ENCODE assay signal across 8 cellular contexts in genomic region chr6:16128759-16129622, GRCh38. TPM values are rescaled to one million over a fixed set of nuclear protein-coding genes. Genes with fewer than 3 reads are reported as not detected.
DNase-seq lines count a peak whose midpoint lies in the region; ATAC-seq and TF ChIP-seq lines count a peak whose summit lies in the region.

Gene MYLIP, plus strand, starts transcription at chr6:16129086. Its CDS starts 237 bp downstream, at chr6:16129323.

- H3K9me3 Mint-ChIP-seq in IgD-negative memory B cell: no peaks in the 10 kb centered on the region

- peaks cover 26% of the 10 kb centered on the region for H4K20me1 ChIP-seq in OCI-LY7 (ENCODE audit: insufficient read depth, low read length)

- H3K27me3 Mint-ChIP-seq in IgD-negative memory B cell: no peaks in the 10 kb centered on the region

- intact Hi-C loops in OCI-LY7 (cut with micrococcal nuclease; ENCODE audit: unreplicated experiment): loop anchor here (1.0 kb wide), 2 partner anchors 77 to 438 kb away; no protein-coding TSS in a partner anchor

- CTCF ChIA-PET in OCI-LY7 (lab: Charles Lee; ENCODE audit: unreplicated experiment): interaction anchor here (0.6 to 1.2 kb wide), 6 partner anchors 10 to 1494 kb away, joined by 3 to 9 read pairs (median 5); no protein-coding TSS in a partner anchor

- H3K4me2 ChIP-seq in OCI-LY7 (ENCODE audit: low read length): peak within 1 kb of the TSS; percentile 94

- H3K4me3 ChIP-seq in OCI-LY7 (ENCODE audit: low read depth, low read length, poor library complexity, severe bottlenecking): peak within 1 kb of the TSS; percentile 99
- peak within 1 kb of the TSS; percentile 63 for H3K4me3 ChIP-seq in epithelial cell of esophagus (ENCODE audit: low read length)
- peak within 1 kb of the TSS; percentile 88 for H3K4me3 ChIP-seq in mononuclear cell (ENCODE audit: low read length)

- H3K36me3 Mint-ChIP-seq in IgD-negative memory B cell: no peaks in the 10 kb centered on the region

- peak; percentile 72 for ATAC-seq in GM21529 (IDR thresholded peaks at IDR 0.05; ENCODE audit: unreplicated experiment)

- DNase-seq in DMS153 treated with DMSO at 0.1 percent for 48 hours (lab: John Stamatoyannopoulos, UW; ENCODE audit: unreplicated experiment) (peak; percentile 88), OCI-LY7 (ENCODE audit: low spot score) (peak; percentile 95), activated T-cell treated with anti-CD3 and anti-CD28 coated beads for 24 hours (ENCODE audit: low read depth) (peak; percentile 97), epithelial cell of esophagus (ENCODE audit: low read depth) (peak; percentile 93)
- DNase-seq in stimulated activated CD8-positive, alpha-beta memory T cell treated with anti-CD3 and anti-CD28 coated beads, Interleukin-2, amount 100 ng/mL, for 48 hours (ENCODE audit: low read depth in 2 of 2): peak; percentile 95

- H3K9me3 ChIP-seq in OCI-LY7 (ENCODE audit: low read length) (no peaks in the 10 kb centered on the region), mononuclear cell (ENCODE audit: low read depth, low read length) (no peaks in the 10 kb centered on the region)

- no peaks in the 10 kb centered on the region for H3K27me3 ChIP-seq in mononuclear cell (ENCODE audit: insufficient read depth, low read length)

- H3K27ac Mint-ChIP-seq in IgD-negative memory B cell: peak within 1 kb of the TSS; percentile 96 to 100 (median 98)

- peaks cover 29% of the 10 kb centered on the region for H3K36me3 ChIP-seq in OCI-LY7 (ENCODE audit: insufficient read depth, low read length)

- H3K4me1 ChIP-seq in OCI-LY7 (ENCODE audit: insufficient read depth, low read length, poor library complexity, severe bottlenecking): peaks cover 27% of the 10 kb centered on the region
- peaks cover 43% of the 10 kb centered on the region for H3K4me1 ChIP-seq in mononuclear cell (ENCODE audit: insufficient read depth, low read length)

- H3K4me3 Mint-ChIP-seq in IgD-negative memory B cell: peak within 1 kb of the TSS; percentile 91 to 100 (median 98)

- H3K9me2 ChIP-seq in OCI-LY7 (ENCODE audit: insufficient read depth, low read length): no peaks in the 10 kb centered on the region

- POLR2A ChIA-PET in OCI-LY7 (lab: Charles Lee): interaction anchor here (0.6 to 1.0 kb wide), 7 partner anchors 9 to 1264 kb away, joined by 3 to 9 read pairs (median 3); no protein-coding TSS in a partner anchor

- H3K79me2 ChIP-seq in OCI-LY7 (ENCODE audit: insufficient read depth, low read depth, low read length): peaks cover 46% of the 10 kb centered on the region

- peak within 1 kb of the TSS; percentile 77 for H2AFZ ChIP-seq in OCI-LY7 (ENCODE audit: low read length)

- TF ChIP-seq CTCF in OCI-LY7 (conservative IDR thresholded peaks at IDR 0.05; ENCODE audit: low read length) (peak; percentile 74), epithelial cell of esophagus (IDR thresholded peaks at IDR 0.05; ENCODE audit: insufficient read depth, low read depth, low read length, missing control alignments) (peak; percentile 37)

- H3K27ac ChIP-seq in OCI-LY7 (ENCODE audit: low read depth, low read length, poor library complexity, severe bottlenecking): peak within 1 kb of the TSS; percentile 72

- BruUV-seq in OCI-LY7 (replicated peaks; lab: Mats Ljungman, UMichigan): no TSS peak

- H3K4me1 Mint-ChIP-seq in IgD-negative memory B cell: peaks cover 11 to 33% (median 32%) of the 10 kb centered on the region in 3 donors

RNA-seq across cellular contexts. Expression of gene MYLIP, which starts in this region (rescaled TPM):
- polyA plus RNA-seq in IgD-negative memory B cell: 117 TPM
- total RNA-seq in OCI-LY7 (2014; rRNA removed; shearing (Covaris generic)): 8.5 and 12.4 TPM in 2 replicates
- total RNA-seq in OCI-LY7 (2022) (13.9 and 15.3 TPM in 2 replicates), mononuclear cell (171 TPM)

Comparison
In these comparisons a context has a peak if more than half of its experiments do, and no peak if none do; other contexts are left out.
1. Peak in every context shown above with its lines: DNase-seq, ATAC-seq, H3K4me3 ChIP-seq and H3K27ac ChIP-seq.
2. RNA of gene MYLIP (total RNA-seq): 171 TPM in mononuclear cell (single experiment); 8.5 to 15.3 TPM in OCI-LY7; every median in the first group is over 10 times any median in the second.